In the genomic region with DNA sequence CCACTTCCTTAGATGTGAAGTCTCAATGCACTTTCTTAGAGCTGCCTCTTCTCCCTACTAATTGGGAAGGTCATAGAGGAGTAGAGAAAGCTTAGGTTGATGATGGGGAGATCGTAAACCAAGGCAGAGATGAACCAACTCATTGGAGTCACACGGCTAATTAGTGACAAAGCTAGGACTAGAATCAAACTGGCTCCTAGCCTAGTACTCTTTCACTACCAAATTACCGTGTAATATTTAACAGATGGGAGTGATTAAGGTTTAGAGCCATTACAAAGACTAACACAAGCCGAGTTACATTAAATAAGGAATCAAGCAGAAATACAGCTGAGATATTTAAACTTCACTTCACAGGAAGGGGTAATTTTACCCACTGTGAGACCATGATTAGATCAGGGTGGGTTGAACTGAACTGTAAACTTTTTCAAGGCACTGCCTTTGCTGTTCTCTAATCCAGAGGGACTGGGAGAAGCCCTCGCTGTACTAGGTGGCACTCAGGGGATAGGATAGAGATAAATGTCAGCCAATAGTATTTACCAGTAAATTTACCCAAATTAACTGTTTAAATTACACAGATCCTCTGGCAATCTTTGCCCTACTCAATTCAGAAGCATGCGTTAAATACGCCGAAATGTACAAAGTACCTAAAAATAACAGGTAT, we compare ENCODE assay signal across 24 cellular contexts.
DNase-seq lines count a peak whose midpoint lies in the region; ATAC-seq and TF ChIP-seq lines count a peak whose summit lies in the region.
"Had no signal": no experiment of that assay in that cellular context is flagged by ENCODE, and none has a peak within 500 bp of the region (broad histone marks: within the 10 kb centered on the region; RNA-seq: fewer than 3 reads in every experiment).

No MANE protein-coding gene starts in this region.

- 37 to 49% (median 38%) methylated on average over 8 of the region's 8 CpGs for WGBS in psoas muscle, 3 donors

- ATAC-seq in psoas muscle, result no peak
- ATAC-seq: natural killer cell, SK-N-SH treated with all-trans-retinoic acid at 6 μM for 48 hours, T-helper 17 cell had no signal

- DNase-seq in NCI-H2171 treated with DMSO at 0.1 percent for 48 hours (lab: John Stamatoyannopoulos, UW) (peak; percentile 11), NCI-H2171 (lab: John Stamatoyannopoulos, UW) (no peak), NCI-H1694 treated with DMSO at 0.1 percent for 48 hours (lab: John Stamatoyannopoulos, UW) (peak; percentile 23), astrocyte of the spinal cord (ENCODE audit: low read depth, low spot score) (peak; percentile 60), renal cortical epithelial cell (ENCODE audit: low read depth) (peak; percentile 58), 8988T (no peak), psoas muscle (no peak)
- DNase-seq in activated CD4-positive, alpha-beta T cell treated with anti-CD3 and anti-CD28 coated beads for 48 hours, result no peak
- DNase-seq: activated CD4-positive, CD25-positive, alpha-beta regulatory T cell treated with anti-CD3 and anti-CD28 coated beads, Interleukin-2, amount 50 U/mL, for 72 hours; activated effector memory CD4-positive, alpha-beta T cell treated with Interleukin-2 at 50 U/mL for 16 hours; CD8-positive, alpha-beta memory T cell; dermis blood vessel endothelial cell; esophagus squamous epithelium; GDM1; midbrain; natural killer cell; NCI-H187; NCI-H226; NCI-H82; occipital lobe; T-helper 17 cell had no signal

- no peaks in the 10 kb centered on the region for H3K27me3 ChIP-seq in psoas muscle (ENCODE audit: insufficient read depth in 3 of 3, low read length in 2 of 3)
- H3K27me3 ChIP-seq: ascending aorta, esophagus squamous epithelium, tibial nerve had no signal

- H3K4me1 ChIP-seq in psoas muscle, result peaks cover 6% of the 10 kb centered on the region
- H3K4me1 ChIP-seq: ascending aorta, esophagus squamous epithelium had no signal

- H3K36me3 ChIP-seq in psoas muscle (ENCODE audit: insufficient read depth in 1 of 2, low read depth in 1 of 2), result no peaks in the 10 kb centered on the region
- H3K36me3 ChIP-seq: ascending aorta, esophagus squamous epithelium, tibial nerve had no signal

- intact Hi-C loops in psoas muscle (cut with DNase I), result no loop called here

- no peak overlapping the region for H3K27ac ChIP-seq in psoas muscle
- H3K27ac ChIP-seq: ascending aorta, esophagus squamous epithelium, tibial nerve had no signal

- TF ChIP-seq CTCF in astrocyte of the spinal cord (IDR thresholded peaks at IDR 0.05; ENCODE audit: low read depth, low read length), result no peak
- TF ChIP-seq CTCF in psoas muscle (IDR thresholded peaks at IDR 0.05), result no peak

- in situ Hi-C loops in astrocyte of the spinal cord (cut with HindIII; ENCODE audit: low sequenced_read_pairs), result no loop called here

- H3K4me3 ChIP-seq in astrocyte of the spinal cord (ENCODE audit: low read depth, low read length) (no peak overlapping the region), psoas muscle (no peak overlapping the region)
- H3K4me3 ChIP-seq: ascending aorta, esophagus squamous epithelium, tibial nerve had no signal

- H3K9me3 ChIP-seq in psoas muscle, result peaks cover 10% of the 10 kb centered on the region
- H3K9me3 ChIP-seq: ascending aorta had no signal

Comparison
In these comparisons a context has a peak if more than half of its experiments do, and no peak if none do; other contexts are left out.
1. DNase-seq: peak in NCI-H2171 treated with DMSO at 0.1 percent for 48 hours (single experiment), NCI-H1694 treated with DMSO at 0.1 percent for 48 hours (single experiment), astrocyte of the spinal cord (single experiment) and renal cortical epithelial cell (single experiment); none in NCI-H2171 (single experiment), 8988T (single experiment), activated CD4-positive, alpha-beta T cell treated with anti-CD3 and anti-CD28 coated beads for 48 hours (single experiment) and psoas muscle (0 of 2).